Comparison of ENCODE assay signal across 8 cellular contexts in the genomic region with DNA sequence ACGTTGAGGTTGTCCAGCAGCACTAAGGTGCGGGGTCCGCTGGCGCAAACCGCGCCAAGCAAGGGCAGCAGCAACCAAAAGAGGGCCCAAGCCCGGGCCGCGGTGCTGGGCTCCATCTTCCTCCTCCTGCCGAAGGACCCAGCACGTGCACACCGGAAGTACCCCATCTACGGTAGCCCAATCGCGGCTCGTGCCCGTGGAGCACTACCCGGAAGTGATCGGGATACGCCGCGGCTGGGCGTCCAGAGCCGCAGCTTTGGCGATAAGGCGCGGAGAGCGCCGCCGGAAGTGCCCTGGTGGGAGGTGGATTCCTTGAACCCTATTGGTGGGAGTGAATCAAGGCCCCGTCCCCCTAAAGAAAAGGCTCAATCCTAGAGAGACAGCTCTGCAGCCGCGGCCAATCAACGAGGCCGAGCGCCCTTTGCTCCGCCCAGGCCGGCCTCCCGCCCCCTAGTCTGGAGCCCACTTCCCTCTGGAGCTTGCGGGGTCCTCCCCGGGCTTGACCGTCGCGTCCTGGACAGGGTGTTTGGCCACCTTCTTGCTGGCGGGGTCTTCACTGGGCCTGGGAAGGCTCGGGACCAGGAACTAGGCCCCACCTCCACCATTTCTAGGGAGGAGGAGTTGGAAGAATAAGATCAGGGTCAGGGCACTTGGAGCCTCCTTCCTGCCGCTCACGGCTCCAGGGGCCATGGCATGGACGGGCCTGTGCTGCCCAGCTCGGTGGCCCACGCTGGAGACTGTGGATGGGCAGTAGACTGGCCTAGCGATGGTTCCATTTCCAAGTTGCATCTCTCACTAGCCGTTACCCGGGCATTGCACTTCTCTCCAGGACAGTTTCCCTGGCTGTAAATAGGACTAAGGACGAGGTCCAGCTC. TPM values are rescaled to one million over a fixed set of nuclear protein-coding genes. Genes with fewer than 3 reads are reported as not detected.
DNase-seq lines count a peak whose midpoint lies in the region; TF ChIP-seq lines count a peak whose summit lies in the region.

Gene DDOST (minus strand): TSS at position 135 of the 875 bp plus-strand sequence. CDS start 19 bp downstream, at position 116.

- H3K4me1 ChIP-seq in ES-I3 (ENCODE audit: insufficient read depth, low read length) (peaks cover 12% of the 10 kb centered on the region), stomach smooth muscle (ENCODE audit: control insufficient read depth, insufficient read depth, low read length) (peaks cover 14% of the 10 kb centered on the region)

- peak within 1 kb of the TSS; percentile 100 for H3K4me2 ChIP-seq in neural cell (ENCODE audit: low read length)

- H3K36me3 ChIP-seq in ES-I3 (ENCODE audit: insufficient read depth, low read length) (peaks cover 6% of the 10 kb centered on the region), H7 (replicated peaks; ENCODE audit: control insufficient read depth, insufficient read depth, low read length) (peaks cover 17% of the 10 kb centered on the region), neural cell (ENCODE audit: insufficient read depth, low read length) (no peaks in the 10 kb centered on the region), stomach smooth muscle (ENCODE audit: control insufficient read depth in 2 of 2, insufficient read depth in 2 of 2, low read length in 2 of 2) (peaks cover 10 to 14% of the 10 kb centered on the region in 2 donors)

- H3K4me3 ChIP-seq in H7 (ENCODE audit: insufficient read depth, low read depth, low read length) (peak within 1 kb of the TSS; percentile 90), neural cell (ENCODE audit: low read length) (peak within 1 kb of the TSS; percentile 98), stomach smooth muscle (ENCODE audit: low read length in 2 of 2) (peak within 1 kb of the TSS; percentile 78 to 98)

- DNase-seq in H7 (peak; percentile 100), M059J (ENCODE audit: low read depth) (peak; percentile 99), SHP77 treated with DMSO at 0.1 percent for 48 hours (lab: John Stamatoyannopoulos, UW) (peak; percentile 94), activated gamma-delta T cell (lab: John Stamatoyannopoulos, UW) (peak; percentile 91), fibroblast of the conjunctiva (ENCODE audit: low read depth) (peak; percentile 94)

- H3K79me2 ChIP-seq in neural cell (replicated peaks; ENCODE audit: insufficient read depth, low read length): peaks cover 29% of the 10 kb centered on the region

- peak; percentile 38 for TF ChIP-seq RAD21 in neural cell (conservative IDR thresholded peaks at IDR 0.05)

- TF ChIP-seq EP300 in neural cell (conservative IDR thresholded peaks at IDR 0.05; ENCODE audit: poor library complexity, severe bottlenecking): peak; percentile 46

- H3F3A ChIP-seq in neural cell (ENCODE audit: insufficient read depth, low read length, poor library complexity, severe bottlenecking): no peaks in the 10 kb centered on the region

- H3K9ac ChIP-seq in ES-I3 (ENCODE audit: low read depth, low read length): peak within 1 kb of the TSS; percentile 64
- H3K9ac ChIP-seq in neural cell (ENCODE audit: low read length): peak within 1 kb of the TSS; percentile 89
- peak within 1 kb of the TSS; percentile 73 to 86 for H3K9ac ChIP-seq in stomach smooth muscle (ENCODE audit: low read length in 2 of 2)

- H3K27ac ChIP-seq in neural cell (ENCODE audit: low read length) (peak within 1 kb of the TSS; percentile 80), stomach smooth muscle (ENCODE audit: low read length) (peak within 1 kb of the TSS; percentile 81)

- TF ChIP-seq CTCF in neural cell (IDR thresholded peaks at IDR 0.05; ENCODE audit: poor library complexity, severe bottlenecking): peak; percentile 98

- peak within 1 kb of the TSS; percentile 93 for H2AFZ ChIP-seq in neural cell (ENCODE audit: low read depth, low read length)

- H4K20me1 ChIP-seq in neural cell (ENCODE audit: insufficient read depth): no peaks in the 10 kb centered on the region

- H3K9me3 ChIP-seq in ES-I3 (ENCODE audit: control insufficient read depth, insufficient read depth, low read length) (no peaks in the 10 kb centered on the region), neural cell (ENCODE audit: low read length) (no peaks in the 10 kb centered on the region), stomach smooth muscle (ENCODE audit: control insufficient read depth in 2 of 2, low read length in 2 of 2) (no peaks in the 10 kb centered on the region)

- H3K27me3 ChIP-seq in H7 (ENCODE audit: control insufficient read depth, insufficient read depth, low read length): no peaks in the 10 kb centered on the region
- no peaks in the 10 kb centered on the region for H3K27me3 ChIP-seq in neural cell (ENCODE audit: insufficient read depth, low read depth, low read length)
- H3K27me3 ChIP-seq in stomach smooth muscle (ENCODE audit: control insufficient read depth in 1 of 2, insufficient read depth in 2 of 2, low read length in 2 of 2): no peaks in the 10 kb centered on the region

- H3K9me2 ChIP-seq in neural cell (ENCODE audit: insufficient read depth, low read length): no peaks in the 10 kb centered on the region

TF ChIP-seq in neural cell, 6 proteins besides CTCF, POLR2A, EP300 and RAD21:
- TF ChIP-seq, protein P1, sequence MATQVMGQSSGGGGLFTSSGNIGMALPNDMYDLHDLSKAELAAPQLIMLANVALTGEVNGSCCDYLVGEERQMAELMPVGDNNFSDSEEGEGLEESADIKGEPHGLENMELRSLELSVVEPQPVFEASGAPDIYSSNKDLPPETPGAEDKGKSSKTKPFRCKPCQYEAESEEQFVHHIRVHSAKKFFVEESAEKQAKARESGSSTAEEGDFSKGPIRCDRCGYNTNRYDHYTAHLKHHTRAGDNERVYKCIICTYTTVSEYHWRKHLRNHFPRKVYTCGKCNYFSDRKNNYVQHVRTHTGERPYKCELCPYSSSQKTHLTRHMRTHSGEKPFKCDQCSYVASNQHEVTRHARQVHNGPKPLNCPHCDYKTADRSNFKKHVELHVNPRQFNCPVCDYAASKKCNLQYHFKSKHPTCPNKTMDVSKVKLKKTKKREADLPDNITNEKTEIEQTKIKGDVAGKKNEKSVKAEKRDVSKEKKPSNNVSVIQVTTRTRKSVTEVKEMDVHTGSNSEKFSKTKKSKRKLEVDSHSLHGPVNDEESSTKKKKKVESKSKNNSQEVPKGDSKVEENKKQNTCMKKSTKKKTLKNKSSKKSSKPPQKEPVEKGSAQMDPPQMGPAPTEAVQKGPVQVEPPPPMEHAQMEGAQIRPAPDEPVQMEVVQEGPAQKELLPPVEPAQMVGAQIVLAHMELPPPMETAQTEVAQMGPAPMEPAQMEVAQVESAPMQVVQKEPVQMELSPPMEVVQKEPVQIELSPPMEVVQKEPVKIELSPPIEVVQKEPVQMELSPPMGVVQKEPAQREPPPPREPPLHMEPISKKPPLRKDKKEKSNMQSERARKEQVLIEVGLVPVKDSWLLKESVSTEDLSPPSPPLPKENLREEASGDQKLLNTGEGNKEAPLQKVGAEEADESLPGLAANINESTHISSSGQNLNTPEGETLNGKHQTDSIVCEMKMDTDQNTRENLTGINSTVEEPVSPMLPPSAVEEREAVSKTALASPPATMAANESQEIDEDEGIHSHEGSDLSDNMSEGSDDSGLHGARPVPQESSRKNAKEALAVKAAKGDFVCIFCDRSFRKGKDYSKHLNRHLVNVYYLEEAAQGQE (IDR thresholded peaks at IDR 0.05; ENCODE audit: borderline replicate concordance): peak; percentile 52
- TF ChIP-seq MXI1 (conservative IDR thresholded peaks at IDR 0.05; ENCODE audit: poor library complexity, severe bottlenecking) (peak; percentile 89), POLR2AphosphoS5 (IDR thresholded peaks at IDR 0.05) (peak; percentile 61), TAF1 (IDR thresholded peaks at IDR 0.05; ENCODE audit: low read depth) (no peak), SMC3 (conservative IDR thresholded peaks at IDR 0.05; ENCODE audit: poor library complexity) (no peak), EZH2 (IDR thresholded peaks at IDR 0.05; ENCODE audit: borderline replicate concordance, insufficient read depth, low read length, poor library complexity, severe bottlenecking) (no peak)

RNA-seq across cellular contexts. Expression of gene DDOST, which starts in this region (rescaled TPM):
- 554 and 563 TPM in 2 replicates for total RNA-seq in H7 (2014; rRNA removed; shearing (Covaris generic))
- 582 and 590 TPM in 2 replicates for total RNA-seq in M059J (2014; rRNA removed; shearing (Covaris generic))
- polyA plus RNA-seq in neural cell: 177 and 216 TPM in 2 replicates
- 122 and 135 TPM in 2 replicates for polyA minus RNA-seq in neural cell

Comparison
In these comparisons a context has a peak if more than half of its experiments do, and no peak if none do; other contexts are left out.
1. Peak in every context shown above with its lines: DNase-seq, H3K4me3 ChIP-seq and H3K27ac ChIP-seq.